Comparison of ENCODE assay signal across 17 cellular contexts in the genomic region with DNA sequence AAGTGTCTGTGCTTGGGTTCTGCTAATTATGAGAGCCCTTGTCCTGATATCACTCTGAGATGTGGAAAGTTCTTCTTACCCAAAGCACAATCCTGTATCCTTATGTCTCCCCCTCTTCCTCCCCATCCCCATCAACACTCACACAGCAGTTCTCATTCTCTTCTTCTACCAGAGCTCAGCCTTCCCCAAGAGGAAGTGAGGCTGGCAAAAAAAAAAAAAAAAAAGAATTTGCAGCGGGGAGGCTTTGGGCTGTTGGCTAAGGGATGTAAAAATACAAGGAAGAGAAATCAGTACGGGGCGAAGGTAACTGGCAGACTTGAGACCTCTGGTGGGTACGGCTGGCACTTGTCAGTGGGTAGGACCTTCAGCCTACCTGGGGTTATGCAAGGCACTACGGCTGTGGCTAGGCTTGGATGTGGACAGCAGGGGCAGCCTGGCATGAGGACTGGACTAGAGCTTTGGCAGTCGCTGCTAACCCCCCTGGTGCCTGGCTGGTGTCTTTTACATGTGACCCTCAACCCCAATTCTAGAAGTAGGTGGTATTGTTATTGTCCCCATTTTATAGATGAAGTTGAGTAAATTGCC. TPM values are rescaled to one million over a fixed set of nuclear protein-coding genes. Genes with fewer than 3 reads are reported as not detected.
A peak's percentile ranks its signal among the peaks of the same experiment; 100 is the strongest.
DNase-seq lines count a peak whose midpoint lies in the region; ATAC-seq, FAIRE-seq and TF ChIP-seq lines count a peak whose summit lies in the region.
"Had no signal": no experiment of that assay in that cellular context is flagged by ENCODE, and none has a peak within 500 bp of the region (broad histone marks: within the 10 kb centered on the region; RNA-seq: fewer than 3 reads in every experiment).

No MANE protein-coding gene starts in this region.

- DNase-seq in SIG-M5 treated with dmso at 0.1 percent for 504 hours (lab: John Stamatoyannopoulos, UW; ENCODE audit: unreplicated experiment), result peak; percentile 37
- DNase-seq in SIG-M5 (lab: John Stamatoyannopoulos, UW), result no peak
- peak; percentile 9 to 24 for DNase-seq in Kasumi-1 (lab: John Stamatoyannopoulos, UW)
- DNase-seq in K562 (ENCODE audit: extremely low read depth in 1 of 4, low spot score in 3 of 4), result no peak
- peak; percentile 14 for DNase-seq in omental fat pad (ENCODE audit: low spot score)
- DNase-seq in T-helper 2 cell, result no peak
- DNase-seq in activated T-helper 2 cell treated with anti-CD3 and anti-CD28 coated beads, Interferon-gamma antibody, Interleukin-2, Interleukin-4, amounts not matched to agents 10 μg/mL and 5 μg/mL and 100 μg/mL, durations not matched to agents 14 hours and 24 hours and 36 hours (ENCODE audit: low spot score), result no peak
- DNase-seq in medulla oblongata (ENCODE audit: extremely low spot score), result no peak
- DNase-seq: activated CD4-positive, alpha-beta T cell treated with anti-CD3 and anti-CD28 coated beads for 4 hours; EL; left cardiac atrium; MM.1S; NCI-H345; stimulated activated CD4-positive, alpha-beta T cell treated with anti-CD3 and anti-CD28 coated beads, Interleukin-4, amount 100 ng/mL, for 4 hours had no signal

- no peaks in the 10 kb centered on the region for H3K9me3 ChIP-seq in K562 (replicated peaks; ENCODE audit: control insufficient read depth, insufficient read depth, low read depth, low read length)

- no peaks in the 10 kb centered on the region for H3K36me3 ChIP-seq in K562 (ENCODE audit: control insufficient read depth, insufficient read depth, low read length)

- H2AFZ ChIP-seq in K562 (ENCODE audit: low read depth, low read length), result 0 out of 2 replicates have a peak overlapping the region, but pooled peaks have one; percentile 57

- POLR2A ChIA-PET in K562 (lab: Yijun Ruan, JAX), result interaction anchor here (0.8 to 2.1 kb wide), 3 partner anchors 16 to 352 kb away, joined by 3 to 5 read pairs (median 3); no protein-coding TSS in a partner anchor

- no peak for TF ChIP-seq RAD21 in K562 (CRISPR knock-in tag; conservative IDR thresholded peaks at IDR 0.05 in 1 of 2, IDR thresholded peaks at IDR 0.05 in 1 of 2)

- H3K4me1 Mint-ChIP-seq in activated T-helper 2 cell treated with anti-CD3 and anti-CD28 coated beads, Interferon-gamma antibody, Interleukin-2, Interleukin-4, amounts not matched to agents 10 μg/mL and 5 μg/mL and 100 μg/mL, durations not matched to agents 14 hours and 24 hours and 36 hours (ENCODE audit: low read depth), result peaks cover 14% of the 10 kb centered on the region

- no peaks in the 10 kb centered on the region for H3K36me3 Mint-ChIP-seq in activated T-helper 2 cell treated with anti-CD3 and anti-CD28 coated beads, Interferon-gamma antibody, Interleukin-2, Interleukin-4, amounts not matched to agents 10 μg/mL and 5 μg/mL and 100 μg/mL, durations not matched to agents 14 hours and 24 hours and 36 hours (ENCODE audit: low read depth)

- H3K4me2 ChIP-seq in K562 (ENCODE audit: insufficient read depth, low read length), result no peak overlapping the region

- no peak overlapping the region for H3K27ac Mint-ChIP-seq in activated T-helper 2 cell treated with anti-CD3 and anti-CD28 coated beads, Interferon-gamma antibody, Interleukin-2, Interleukin-4, amounts not matched to agents 10 μg/mL and 5 μg/mL and 100 μg/mL, durations not matched to agents 14 hours and 24 hours and 36 hours

- H3K9me1 ChIP-seq in K562 (ENCODE audit: control insufficient read depth, insufficient read depth, low read length), result no peaks in the 10 kb centered on the region

- TF ChIP-seq POLR2A in K562 (conservative IDR thresholded peaks at IDR 0.05), result no peak

- peaks cover 4 to 8% of the 10 kb centered on the region in 2 experiments; a peak in 3 of 5 replicates for H3K4me1 ChIP-seq in K562 (replicated peaks in 1 of 2; ENCODE audit: control insufficient read depth in 2 of 2, insufficient read depth in 2 of 2, low read length in 2 of 2)
- H3K4me1 ChIP-seq: parathyroid adenoma had no signal

- in situ Hi-C loops in K562 (cut with MboI), result no loop called here

- no peak for TF ChIP-seq EP300 in K562 (IDR thresholded peaks at IDR 0.05; ENCODE audit: low read length)

- no peak overlapping the region for H3K9ac ChIP-seq in K562 (ENCODE audit: insufficient read depth in 1 of 2, low read depth in 2 of 2, low read length in 2 of 2)
- H3K9ac ChIP-seq: parathyroid adenoma had no signal

- TF ChIP-seq CTCF in K562 (IDR thresholded peaks at IDR 0.05 in 2 of 3, conservative IDR thresholded peaks at IDR 0.05 in 1 of 3; ENCODE audit: insufficient read depth in 2 of 3, low read depth in 1 of 3, low read length in 3 of 3) (no peak), omental fat pad (IDR thresholded peaks at IDR 0.05) (no peak)

- 3% methylated on average over 5 of the region's 6 CpGs for WGBS in K562 (ENCODE audit: insufficient coverage, low coverage, missing lambda C conversion rate)

- peaks cover 12% of the 10 kb centered on the region for H4K20me1 ChIP-seq in K562 (replicated peaks; ENCODE audit: control insufficient read depth, insufficient read depth, low read length)

- no peak overlapping the region for H3K27ac ChIP-seq in K562 (ENCODE audit: extremely low read depth, low read depth, low read length)
- H3K27ac ChIP-seq: parathyroid adenoma, SK-N-MC had no signal

- peaks cover 0 to 30% of the 10 kb centered on the region in 2 experiments; a peak in 3 of 5 replicates for H3K27me3 ChIP-seq in K562 (ENCODE audit: control insufficient read depth in 2 of 2, insufficient read depth in 2 of 2, low read length in 2 of 2)

- no peak for ATAC-seq in K562
- ATAC-seq in omental fat pad (ENCODE audit: low FRiP score), result no peak
- ATAC-seq: left cardiac atrium had no signal

- no peak overlapping the region for H3K4me3 ChIP-seq in K562
- H3K4me3 ChIP-seq: SK-N-MC had no signal

- H3K79me2 ChIP-seq in K562 (ENCODE audit: control insufficient read depth, insufficient read depth, low read length), result no peaks in the 10 kb centered on the region
- H3K79me2 ChIP-seq: parathyroid adenoma had no signal

- no peaks in the 10 kb centered on the region for H3K9me3 Mint-ChIP-seq in activated T-helper 2 cell treated with anti-CD3 and anti-CD28 coated beads, Interferon-gamma antibody, Interleukin-2, Interleukin-4, amounts not matched to agents 10 μg/mL and 5 μg/mL and 100 μg/mL, durations not matched to agents 14 hours and 24 hours and 36 hours

- no TSS peak for BruUV-seq in K562 (replicated peaks; lab: Mats Ljungman, UMichigan)

- H3K27me3 Mint-ChIP-seq in activated T-helper 2 cell treated with anti-CD3 and anti-CD28 coated beads, Interferon-gamma antibody, Interleukin-2, Interleukin-4, amounts not matched to agents 10 μg/mL and 5 μg/mL and 100 μg/mL, durations not matched to agents 14 hours and 24 hours and 36 hours (ENCODE audit: low read depth), result peaks cover 11% of the 10 kb centered on the region

- intact Hi-C loops in K562 (cut with micrococcal nuclease), result no loop called here
- intact Hi-C loops in activated T-helper 2 cell treated with anti-CD3 and anti-CD28 coated beads, Interferon-gamma antibody, Interleukin-2, Interleukin-4, amounts not matched to agents 10 μg/mL and 5 μg/mL and 100 μg/mL, durations not matched to agents 14 hours and 24 hours and 36 hours (cut with micrococcal nuclease), result no loop called here

- FAIRE-seq in K562 (lab: Jason Lieb, UNC), result no peak
- FAIRE-seq: endometrium had no signal

- no peak overlapping the region for H3K4me3 Mint-ChIP-seq in activated T-helper 2 cell treated with anti-CD3 and anti-CD28 coated beads, Interferon-gamma antibody, Interleukin-2, Interleukin-4, amounts not matched to agents 10 μg/mL and 5 μg/mL and 100 μg/mL, durations not matched to agents 14 hours and 24 hours and 36 hours (ENCODE audit: low read depth)

- CTCF ChIA-PET in K562 (lab: Yijun Ruan, JAX; ENCODE audit: low intra/inter-chr PET ratio), result interaction anchor here (0.6 kb wide), 1 partner anchor 276 kb away, joined by 3 read pairs; no protein-coding TSS in a partner anchor

TF ChIP-seq in K562, 482 proteins besides CTCF, POLR2A, EP300 and RAD21 (continues in another document):
- TF ChIP-seq RBFOX2 (IDR thresholded peaks at IDR 0.05; ENCODE audit: low read depth, low read length), result no peak
- no peak for TF ChIP-seq ETV6 (IDR thresholded peaks at IDR 0.05; ENCODE audit: borderline replicate concordance in 1 of 2, low read depth in 2 of 2, low read length in 1 of 2)
- no peak for TF ChIP-seq ETV6 (CRISPR knock-in tag; IDR thresholded peaks at IDR 0.05; ENCODE audit: borderline replicate concordance)
- no peak for TF ChIP-seq NFXL1 (CRISPR knock-in tag; IDR thresholded peaks at IDR 0.05)

RNA-seq across cellular contexts. Expression of gene VIPR1, which starts 5.4 kb away (rescaled TPM):
- total RNA-seq in K562 (2011; cell fraction: chromatin; rRNA removed; ENCODE audit: low replicate concordance), result 0.44 and 0.55 TPM in 2 replicates
- total RNA-seq in K562 (2011; cell fraction: nucleolus; rRNA removed), result 0.13 and 0.67 TPM in 2 replicates
- 0.53 and 0.73 TPM in 2 replicates for total RNA-seq in K562 (2011; cell fraction: nucleoplasm; rRNA removed)
- total RNA-seq in K562 (2014; rRNA removed) (0.09 TPM in 1 of 2 replicates, not detected in the other), K562 (2014; rRNA removed; fragmentation: Illumina TruSeq; extraction: Trizol) (0.04 and 0.10 TPM in 2 replicates), K562 (2015; rRNA removed; fragmentation: Illumina TruSeq; extraction: Trizol) (0.11 and 0.14 TPM in 2 replicates), K562 (2021) (0.34 and 0.38 TPM in 2 replicates), omental fat pad (10 to 100 TPM in 1 of 4 donors, 1 to 10 TPM in 3; 2.9 to 73.8 (median 6.2) TPM)
- polyA plus RNA-seq in K562 (2011; rRNA removed) (0.15 and 0.21 TPM in 2 replicates), K562 (2014; fragmentation: Illumina TruSeq; extraction: Trizol) (0.06 TPM in 1 of 2 replicates, not detected in the other), K562 (2014; fragmentation: Nextera tagmentation; extraction: Ambion mirVana) (not detected), K562 (2014; rRNA removed) (not detected in 2 replicates)
- 0.30 TPM in 1 of 2 replicates, not detected in the other for polyA plus RNA-seq in K562 (2011; cell fraction: cytosol; rRNA removed)
- polyA plus RNA-seq in K562 (2011; cell fraction: nucleus; rRNA removed), result 0.21 and 1.7 TPM in 2 replicates
- 0.13 and 0.35 TPM in 2 replicates for polyA plus RNA-seq in K562 (2012)
- polyA minus RNA-seq in K562 (2011; rRNA and poly(A)+ RNA removed), result 0.21 TPM in 1 of 2 replicates, not detected in the other
- polyA minus RNA-seq in K562 (2011; cell fraction: cytosol; rRNA and poly(A)+ RNA removed), result not detected in 2 replicates
- 0.22 and 0.40 TPM in 2 replicates for polyA minus RNA-seq in K562 (2011; cell fraction: nucleus; rRNA and poly(A)+ RNA removed)
- total RNA-seq in activated T-helper 2 cell treated with anti-CD3 and anti-CD28 coated beads, Interferon-gamma antibody, Interleukin-2, Interleukin-4, amounts not matched to agents 10 μg/mL and 5 μg/mL and 100 μg/mL, durations not matched to agents 14 hours and 24 hours and 36 hours, result 0.51 and 0.52 TPM in 2 replicates

Comparison
In these comparisons a context has a peak if more than half of its experiments do, and no peak if none do; other contexts are left out.
1. DNase-seq: peak in SIG-M5 treated with dmso at 0.1 percent for 504 hours (single experiment), Kasumi-1 (2 of 2) and omental fat pad (single experiment); none in SIG-M5 (single experiment), K562 (0 of 4), T-helper 2 cell (0 of 5), activated T-helper 2 cell treated with anti-CD3 and anti-CD28 coated beads, Interferon-gamma antibody, Interleukin-2, Interleukin-4, amounts not matched to agents 10 μg/mL and 5 μg/mL and 100 μg/mL, durations not matched to agents 14 hours and 24 hours and 36 hours (single experiment) and medulla oblongata (single experiment).